ENCODE assay signal across 29 cellular contexts in the genomic region with DNA sequence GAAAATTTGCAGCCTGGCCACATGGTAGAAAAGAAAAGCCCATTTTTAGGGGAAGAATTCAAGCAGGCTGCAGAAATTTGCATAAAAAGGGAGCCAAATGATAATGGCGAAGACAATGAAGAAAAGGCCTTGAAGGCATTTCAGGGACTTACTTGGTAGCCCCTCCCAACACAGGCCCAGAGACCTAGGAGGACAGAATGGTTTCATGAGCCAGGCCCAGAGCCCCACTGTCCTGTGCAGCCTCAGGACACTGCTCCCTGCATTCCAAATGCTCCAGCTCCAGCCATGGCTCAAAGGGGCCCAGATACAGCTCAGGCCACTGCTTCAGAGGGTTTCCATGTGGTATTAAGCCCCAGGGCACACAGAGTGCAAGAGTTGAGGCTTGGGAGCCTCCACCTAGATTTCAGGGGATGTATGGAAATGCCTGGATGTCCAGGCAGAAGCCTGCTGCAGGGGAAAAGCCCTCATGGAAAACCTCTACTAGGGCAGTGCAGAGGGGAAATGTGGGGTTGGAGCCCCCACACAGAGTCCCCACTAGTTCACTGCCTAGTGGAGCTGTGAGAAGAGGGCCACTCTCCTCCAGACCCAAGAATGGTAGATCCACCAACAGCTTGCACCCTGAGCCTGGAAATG.
"Had no signal": no experiment of that assay in that cellular context is flagged by ENCODE, and none has a peak within 500 bp of the region (broad histone marks: within the 10 kb centered on the region; RNA-seq: fewer than 3 reads in every experiment).

No MANE protein-coding gene starts in this region.

- H3K27ac Mint-ChIP-seq: natural killer cell; nephron; neural progenitor cell; progenitor cell of endocrine pancreas; stimulated activated memory B cell treated with anti-CD40 and anti-IgM and Interleukin-4, amounts not matched to agents 10 μg/mL and 1 μg/mL and 100 μg/mL, for 72 hours; stimulated activated naive CD8-positive, alpha-beta T cell treated with anti-CD3 and anti-CD28 coated beads, Interleukin-15, amount 100 ng/mL, for 72 hours; type B pancreatic cell had no signal

- H3K4me3 Mint-ChIP-seq: natural killer cell; nephron; neural progenitor cell; stimulated activated memory B cell treated with anti-CD40 and anti-IgM and Interleukin-4, amounts not matched to agents 10 μg/mL and 1 μg/mL and 100 μg/mL, for 72 hours; stimulated activated naive CD8-positive, alpha-beta T cell treated with anti-CD3 and anti-CD28 coated beads, Interleukin-15, amount 100 ng/mL, for 72 hours; type B pancreatic cell had no signal

- H3K36me3 ChIP-seq: neural progenitor cell, ovary, right lobe of liver, sigmoid colon, suprapubic skin, tibial artery, transverse colon, upper lobe of right lung, uterus had no signal

- H3K4me1 ChIP-seq: neural progenitor cell, parathyroid adenoma had no signal

- H3K27me3 ChIP-seq: neural progenitor cell, ovary, right lobe of liver, sigmoid colon, suprapubic skin, testis, tibial artery, transverse colon, upper lobe of right lung, uterus had no signal

- ATAC-seq: natural killer cell; psoas muscle; right cardiac atrium; right lobe of liver; stimulated activated memory B cell treated with anti-CD40 and anti-IgM and Interleukin-4, amounts not matched to agents 10 μg/mL and 1 μg/mL and 100 μg/mL, for 72 hours; stimulated activated naive CD8-positive, alpha-beta T cell treated with anti-CD3 and anti-CD28 coated beads, Interleukin-15, amount 100 ng/mL, for 72 hours; stimulated activated naive CD8-positive, alpha-beta T cell treated with anti-CD3 and anti-CD28 coated beads, Interleukin-15, Interleukin-2, amounts not matched to agents 100 U/mL and 50 U/mL, for 24 hours; upper lobe of right lung had no signal

- H3K27me3 Mint-ChIP-seq: progenitor cell of endocrine pancreas; stimulated activated memory B cell treated with anti-CD40 and anti-IgM and Interleukin-4, amounts not matched to agents 10 μg/mL and 1 μg/mL and 100 μg/mL, for 72 hours; stimulated activated naive CD8-positive, alpha-beta T cell treated with anti-CD3 and anti-CD28 coated beads, Interleukin-15, amount 100 ng/mL, for 72 hours; type B pancreatic cell had no signal

- H2AFZ ChIP-seq: neural progenitor cell, parathyroid adenoma had no signal

- H3K4me2 ChIP-seq: neural progenitor cell had no signal

- H3K27ac ChIP-seq: neural progenitor cell, ovary, parathyroid adenoma, psoas muscle, right lobe of liver, sigmoid colon, suprapubic skin, testis, tibial artery, transverse colon, upper lobe of right lung, uterus had no signal

- H3K9ac ChIP-seq: neural progenitor cell, parathyroid adenoma had no signal

- H3K4me3 ChIP-seq: neural progenitor cell, ovary, psoas muscle, right lobe of liver, sigmoid colon, suprapubic skin, testis, tibial artery, transverse colon, upper lobe of right lung, uterus had no signal

- H3K4me1 Mint-ChIP-seq: neural progenitor cell; stimulated activated memory B cell treated with anti-CD40 and anti-IgM and Interleukin-4, amounts not matched to agents 10 μg/mL and 1 μg/mL and 100 μg/mL, for 72 hours; stimulated activated naive CD8-positive, alpha-beta T cell treated with anti-CD3 and anti-CD28 coated beads, Interleukin-15, amount 100 ng/mL, for 72 hours had no signal

- H3K9me3 ChIP-seq: ovary, psoas muscle, right lobe of liver, suprapubic skin, testis, uterus had no signal

- DNase-seq: natural killer cell; occipital lobe; ovary; posterior cingulate gyrus; psoas muscle; right cardiac atrium; right lobe of liver; sigmoid colon; small intestine; stimulated activated CD4-positive, alpha-beta T cell treated with anti-CD3 and anti-CD28 coated beads, Interleukin-15, amount 100 ng/mL, for 24 hours; stimulated activated CD4-positive, alpha-beta T cell treated with anti-CD3 and anti-CD28 coated beads, Interleukin-2, amount 100 ng/mL, for 24 hours; stimulated activated CD4-positive, alpha-beta T cell treated with anti-CD3 and anti-CD28 coated beads, Interleukin-2, amount 100 ng/mL, for 48 hours; stimulated activated CD4-positive, alpha-beta T cell treated with anti-CD3 and anti-CD28 coated beads, Interleukin-4, amount 100 ng/mL, for 24 hours; stimulated activated naive CD4-positive, alpha-beta T cell; stimulated activated naive CD8-positive, alpha-beta T cell treated with anti-CD3 and anti-CD28 coated beads, Interleukin-15, amount 100 ng/mL, for 72 hours; stimulated activated naive CD8-positive, alpha-beta T cell treated with anti-CD3 and anti-CD28 coated beads, Interleukin-15, Interleukin-2, amounts not matched to agents 100 U/mL and 50 U/mL, for 24 hours; substantia nigra; testis; tibial artery; transverse colon; upper lobe of right lung; uterus had no signal
